14 cellular contexts compared by ENCODE assay signal in genomic region chr1:174912243-174912642, GRCh38.
DNase-seq lines count a peak whose midpoint lies in the region; ATAC-seq and TF ChIP-seq lines count a peak whose summit lies in the region.
"Had no signal": no experiment of that assay in that cellular context is flagged by ENCODE, and none has a peak within 500 bp of the region (broad histone marks: within the 10 kb centered on the region; RNA-seq: fewer than 3 reads in every experiment).

No MANE protein-coding gene starts in this region.

- TF ChIP-seq CTCF in transverse colon (IDR thresholded peaks at IDR 0.05): no peak

- ATAC-seq in GM18517 (IDR thresholded peaks at IDR 0.05; ENCODE audit: unreplicated experiment) (peak; percentile 63), GM21723 (IDR thresholded peaks at IDR 0.05; ENCODE audit: unreplicated experiment) (peak; percentile 58), GM21737 (IDR thresholded peaks at IDR 0.05; ENCODE audit: unreplicated experiment) (no peak)
- peak; percentile 77 to 83 for ATAC-seq in activated T-cell treated with anti-CD3 and anti-CD28 coated beads, Interleukin-2, amount 50 U/mL, for 4 hours

- H3K36me3 ChIP-seq in transverse colon: no peaks in the 10 kb centered on the region
- H3K36me3 ChIP-seq: thyroid gland had no signal

- peaks cover 43% of the 10 kb centered on the region for H3K4me1 Mint-ChIP-seq in activated T-cell treated with anti-CD3 and anti-CD28 coated beads, Interleukin-2, amount 50 U/mL, for 4 hours (ENCODE audit: low read depth)

- intact Hi-C loops in transverse colon (cut with DNase I; ENCODE audit: low total_unique reads): no loop called here

- H3K9me3 ChIP-seq in transverse colon: no peaks in the 10 kb centered on the region
- H3K9me3 ChIP-seq: thyroid gland had no signal

- H3K27me3 ChIP-seq in transverse colon: no peaks in the 10 kb centered on the region
- H3K27me3 ChIP-seq: dorsolateral prefrontal cortex, thyroid gland had no signal

- no peak for DNase-seq in activated T-cell treated with anti-CD3 and anti-CD28 coated beads, Interleukin-2, amount 50 U/mL, for 4 hours
- peak; percentile 56 for DNase-seq in stimulated activated CD4-positive, alpha-beta T cell treated with anti-CD3 and anti-CD28 coated beads, Interleukin-1b, Interleukin-23, amount 100 ng/mL, for 48 hours
- DNase-seq in transverse colon (no peak), H4 (ENCODE audit: low spot score) (no peak)
- DNase-seq: amygdala, dorsolateral prefrontal cortex, GF-D8, NCI-H1436, NCI-H69, SHP77, thyroid gland had no signal

- TF ChIP-seq EP300 in transverse colon (IDR thresholded peaks at IDR 0.05; ENCODE audit: low read depth): no peak

- TF ChIP-seq POLR2A in transverse colon (IDR thresholded peaks at IDR 0.05): no peak

- H3K4me3 Mint-ChIP-seq in activated T-cell treated with anti-CD3 and anti-CD28 coated beads, Interleukin-2, amount 50 U/mL, for 4 hours: no peak overlapping the region

- H3K9me3 Mint-ChIP-seq in activated T-cell treated with anti-CD3 and anti-CD28 coated beads, Interleukin-2, amount 50 U/mL, for 4 hours: peaks cover 4% of the 10 kb centered on the region

- H3K4me3 ChIP-seq in transverse colon: no peak overlapping the region
- H3K4me3 ChIP-seq: dorsolateral prefrontal cortex, thyroid gland had no signal

- peaks cover 0 to 27% (median 6%) of the 10 kb centered on the region in 4 donors for H3K4me1 ChIP-seq in transverse colon
- H3K4me1 ChIP-seq: thyroid gland had no signal

- no peaks in the 10 kb centered on the region for H3K27me3 Mint-ChIP-seq in activated T-cell treated with anti-CD3 and anti-CD28 coated beads, Interleukin-2, amount 50 U/mL, for 4 hours (ENCODE audit: low read depth)

- peaks cover 5% of the 10 kb centered on the region for H3K36me3 Mint-ChIP-seq in activated T-cell treated with anti-CD3 and anti-CD28 coated beads, Interleukin-2, amount 50 U/mL, for 4 hours (ENCODE audit: insufficient read depth)

- in situ Hi-C loops in transverse colon (cut with MboI; ENCODE audit: low pct_ligation_motif_present in 1 of 4, low pct_unique_long_range_greater_than_20kb in 1 of 4, low sequenced_read_pairs in 3 of 4): no loop called here

- no peak overlapping the region for H3K27ac ChIP-seq in transverse colon
- H3K27ac ChIP-seq: dorsolateral prefrontal cortex, thyroid gland had no signal
